Comparison of ENCODE assay signal across 8 cellular contexts in the genomic region with DNA sequence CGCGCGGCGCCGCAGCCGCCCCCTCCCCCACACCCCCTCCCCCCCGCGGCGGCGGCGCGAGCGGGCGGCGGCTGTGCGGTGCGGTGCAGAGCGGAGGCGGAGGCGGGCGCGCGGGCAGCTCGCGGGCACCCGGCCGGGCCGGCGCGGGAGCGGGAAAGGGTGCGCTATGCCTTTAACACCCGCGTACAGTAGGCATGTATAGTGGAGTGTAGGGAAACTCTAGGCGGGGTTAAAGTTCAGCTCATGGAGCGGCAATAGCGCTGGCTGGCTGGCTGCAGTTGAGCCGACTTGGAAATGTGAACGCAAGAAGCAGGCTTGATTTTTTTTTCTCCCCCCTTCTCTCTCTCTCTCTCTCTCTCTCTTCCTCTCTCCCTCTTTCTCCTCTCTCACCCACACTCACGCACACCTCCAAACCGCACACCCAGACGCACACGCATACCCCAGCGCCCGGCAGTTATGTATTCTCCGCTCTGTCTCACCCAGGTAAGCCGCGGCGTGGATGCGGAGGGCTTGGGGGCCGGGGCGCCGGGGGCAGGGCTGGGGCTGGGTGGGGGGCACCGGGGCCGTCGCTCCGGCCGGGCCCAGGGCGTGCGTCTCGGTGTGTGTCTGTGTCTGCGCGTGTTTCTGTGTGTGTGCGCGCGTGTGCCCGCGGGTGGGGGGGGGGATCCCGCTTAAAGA. TPM values are rescaled to one million over a fixed set of nuclear protein-coding genes. Genes with fewer than 3 reads are reported as not detected.
A peak's percentile ranks its signal among the peaks of the same experiment; 100 is the strongest.
DNase-seq lines count a peak whose midpoint lies in the region; ATAC-seq and TF ChIP-seq lines count a peak whose summit lies in the region.

NFIA (plus strand) TSS at position 226 of the 678 bp plus-strand sequence.

- H3K4me1 ChIP-seq in BE2C (peaks cover 6% of the 10 kb centered on the region), HUES48 (ENCODE audit: control insufficient read depth, insufficient read depth, low read length) (peaks cover 36% of the 10 kb centered on the region), heart right ventricle (peaks cover 13 to 72% (median 56%) of the 10 kb centered on the region in 9 donors), ovary (ENCODE audit: insufficient read depth) (peaks cover 5% of the 10 kb centered on the region)

- no peak for TF ChIP-seq CTCF in BE2C (IDR thresholded peaks at IDR 0.05; ENCODE audit: low read depth, low read length)
- TF ChIP-seq CTCF in heart right ventricle (IDR thresholded peaks at IDR 0.05): no peak
- no peak for TF ChIP-seq CTCF in ovary (IDR thresholded peaks at IDR 0.05)

- DNase-seq in BE2C (peak; percentile 58), SHP77 treated with DMSO at 0.1 percent for 48 hours (lab: John Stamatoyannopoulos, UW) (peak; percentile 46), heart right ventricle (peak; percentile 53 to 61), ovary (peak; percentile 46 to 71 (median 63)), OCI-M2 (lab: John Stamatoyannopoulos, UW; ENCODE audit: unreplicated experiment) (no peak)

- H3K9ac ChIP-seq in HUES48 (ENCODE audit: low read depth, low read length): no peak within 1 kb of the TSS; the same call in 1 of the 2 replicates

- 0% methylated on average over 54 to 60 of the region's 69 CpGs for WGBS in heart right ventricle, 2 donors
- 0 to 1% (median 0%) methylated on average over 56 to 69 of the region's 69 CpGs for WGBS in ovary, 3 donors

- intact Hi-C loops in heart right ventricle (cut with DNase I) (loop anchor here in 8 of 10 donors (5.0 to 10.0 kb wide), 10 partner anchors 35 to 372 kb away; no protein-coding TSS in a partner anchor), ovary (cut with DNase I) (loop anchor here in 3 of 4 donors (2.0 to 10.0 kb wide), 3 partner anchors 28 to 102 kb away; no protein-coding TSS in a partner anchor)

- ATAC-seq in heart right ventricle (peak in 7 of 8 donors; percentile 3 to 53 (median 19)), GM19035 (IDR thresholded peaks at IDR 0.05; ENCODE audit: unreplicated experiment) (no peak)

- H3K4me3 ChIP-seq in BE2C (ENCODE audit: low read depth, low read length) (peak within 1 kb of the TSS; percentile 75), HUES48 (ENCODE audit: low read depth, low read length) (peak within 1 kb of the TSS; percentile 69), heart right ventricle (peak within 1 kb of the TSS; percentile 77 to 98 (median 86)), ovary (peak within 1 kb of the TSS; percentile 71)

- H3K9me3 ChIP-seq in BE2C (no peaks in the 10 kb centered on the region), HUES48 (ENCODE audit: control insufficient read depth, insufficient read depth, low read length) (no peaks in the 10 kb centered on the region), heart right ventricle (no peaks in the 10 kb centered on the region), ovary (no peaks in the 10 kb centered on the region)

- no peaks in the 10 kb centered on the region for H3K27me3 ChIP-seq in BE2C
- peaks cover 78% of the 10 kb centered on the region for H3K27me3 ChIP-seq in HUES48 (ENCODE audit: control insufficient read depth, insufficient read depth, low read length)
- H3K27me3 ChIP-seq in heart right ventricle: no peaks in the 10 kb centered on the region
- H3K27me3 ChIP-seq in ovary: no peaks in the 10 kb centered on the region

- H3K36me3 ChIP-seq in BE2C (no peaks in the 10 kb centered on the region), HUES48 (ENCODE audit: control insufficient read depth, insufficient read depth, low read length) (no peaks in the 10 kb centered on the region), heart right ventricle (no peaks in the 10 kb centered on the region), ovary (no peaks in the 10 kb centered on the region)

- H3K27ac ChIP-seq in HUES48 (ENCODE audit: low read depth, low read length) (no peak within 1 kb of the TSS), angular gyrus (ENCODE audit: low read depth, low read length) (peak within 1 kb of the TSS; percentile 88), heart right ventricle (peak within 1 kb of the TSS; percentile 92 to 99 (median 98)), ovary (peak within 1 kb of the TSS; percentile 89 to 93)

- TF ChIP-seq POLR2A in ovary (IDR thresholded peaks at IDR 0.05): no peak

- no peak for TF ChIP-seq EP300 in ovary (IDR thresholded peaks at IDR 0.05)

RNA-seq across cellular contexts. Expression of gene NFIA, which starts in this region (rescaled TPM):
- 6.0 TPM for polyA plus RNA-seq in BE2C (2012; ENCODE audit: insufficient read depth, insufficient read length, low read depth)
- 100 to 1,000 TPM in 4 of 10 donors, 10 to 100 TPM in 6; 82.4 to 117 (median 97.5) TPM for total RNA-seq in heart right ventricle
- polyA plus RNA-seq in heart right ventricle: 10 to 100 TPM; 11.2 to 24.9 TPM
- total RNA-seq in ovary: 100 to 1,000 TPM in 2 of 7 donors, 10 to 100 TPM in 5; 34.0 to 115 (median 90.8) TPM
- polyA plus RNA-seq in ovary: 10 to 100 TPM; 11.8 to 23.5 TPM
